28 cellular contexts compared by ENCODE assay signal in genomic region chr7:128162666-128163065, GRCh38.
"Had no signal": no experiment of that assay in that cellular context is flagged by ENCODE, and none has a peak within 500 bp of the region (broad histone marks: within the 10 kb centered on the region; RNA-seq: fewer than 3 reads in every experiment).

No MANE protein-coding gene starts in this region.

- ATAC-seq: Panc1, Right ventricle myocardium inferior, T-cell had no signal

- H3K36me3 Mint-ChIP-seq: activated naive CD8-positive, alpha-beta T cell treated with anti-CD3 and anti-CD28 coated beads, Interleukin-2, amount 10 ng/mL, durations not matched to agents 7 days and 5 days; T-cell had no signal

- H3K27ac Mint-ChIP-seq: activated B cell treated with CpG ODN at 0.5 μM for 24 hours; activated CD4-positive, alpha-beta T cell treated with anti-CD3 and anti-CD28 coated beads, Interleukin-2, amount 10 ng/mL, durations not matched to agents 24 days and 14 days; activated naive CD4-positive, alpha-beta T cell treated with anti-CD3 and anti-CD28 coated beads for 36 hours; activated naive CD8-positive, alpha-beta T cell treated with anti-CD3 and anti-CD28 coated beads, Interleukin-2, amount 10 ng/mL, durations not matched to agents 7 days and 5 days; activated T-cell treated with anti-CD3 and anti-CD28 coated beads, Interleukin-2, amount 50 U/mL, for 24 hours; activated T-helper 1 cell treated with anti-CD3 and anti-CD28 coated beads, Interleukin-12 subunit alpha, Interleukin-12 subunit beta, Interleukin-2, Interleukin-4 antibody, amounts not matched to agents 30 ng/mL and 10 ng/mL and 1 ng/mL, durations not matched to agents 14 hours and 24 hours and 36 hours; T-cell had no signal

- DNase-seq: activated B cell treated with CpG ODN at 0.5 μM for 24 hours; activated CD4-positive, alpha-beta T cell treated with anti-CD3 and anti-CD28 coated beads for 1 hour; activated CD4-positive, alpha-beta T cell treated with anti-CD3 and anti-CD28 coated beads, Interleukin-2, amount 10 ng/mL, durations not matched to agents 24 days and 14 days; activated CD4-positive, alpha-beta T cell treated with anti-CD3 and anti-CD28 coated beads, Interleukin-2, amount 50 U/mL, for 48 hours; activated gamma-delta T cell; activated naive CD4-positive, alpha-beta T cell treated with anti-CD3 and anti-CD28 coated beads for 36 hours; activated naive CD8-positive, alpha-beta T cell treated with anti-CD3 and anti-CD28 coated beads, Interleukin-2, amount 10 ng/mL, durations not matched to agents 7 days and 5 days; activated T-cell treated with anti-CD3 and anti-CD28 coated beads, Interleukin-2, amount 50 U/mL, for 24 hours; aorta; caudate nucleus; NCI-H1092; NCI-H1417; NCI-H1930; NCI-H2171; NCI-H226; NCI-H526 treated with DMSO at 0.1 percent for 48 hours; NCI-H82; RPMI8226; T-cell; T-helper 2 cell; T1000 had no signal

- H3K9me3 Mint-ChIP-seq: activated B cell treated with CpG ODN at 0.5 μM for 24 hours; activated CD4-positive, alpha-beta T cell treated with anti-CD3 and anti-CD28 coated beads, Interleukin-2, amount 10 ng/mL, durations not matched to agents 24 days and 14 days; activated naive CD4-positive, alpha-beta T cell treated with anti-CD3 and anti-CD28 coated beads for 36 hours; activated naive CD8-positive, alpha-beta T cell treated with anti-CD3 and anti-CD28 coated beads, Interleukin-2, amount 10 ng/mL, durations not matched to agents 7 days and 5 days; activated T-cell treated with anti-CD3 and anti-CD28 coated beads, Interleukin-2, amount 50 U/mL, for 24 hours; activated T-helper 1 cell treated with anti-CD3 and anti-CD28 coated beads, Interleukin-12 subunit alpha, Interleukin-12 subunit beta, Interleukin-2, Interleukin-4 antibody, amounts not matched to agents 30 ng/mL and 10 ng/mL and 1 ng/mL, durations not matched to agents 14 hours and 24 hours and 36 hours had no signal

- FAIRE-seq: TTC549 had no signal

- H3K9ac ChIP-seq: KMS-11 had no signal

- H3K4me2 ChIP-seq: KMS-11 had no signal

- H3K4me3 Mint-ChIP-seq: activated B cell treated with CpG ODN at 0.5 μM for 24 hours; activated CD4-positive, alpha-beta T cell treated with anti-CD3 and anti-CD28 coated beads, Interleukin-2, amount 10 ng/mL, durations not matched to agents 24 days and 14 days; activated naive CD4-positive, alpha-beta T cell treated with anti-CD3 and anti-CD28 coated beads for 36 hours; activated naive CD8-positive, alpha-beta T cell treated with anti-CD3 and anti-CD28 coated beads, Interleukin-2, amount 10 ng/mL, durations not matched to agents 7 days and 5 days; activated T-cell treated with anti-CD3 and anti-CD28 coated beads, Interleukin-2, amount 50 U/mL, for 24 hours; activated T-helper 1 cell treated with anti-CD3 and anti-CD28 coated beads, Interleukin-12 subunit alpha, Interleukin-12 subunit beta, Interleukin-2, Interleukin-4 antibody, amounts not matched to agents 30 ng/mL and 10 ng/mL and 1 ng/mL, durations not matched to agents 14 hours and 24 hours and 36 hours; T-cell had no signal

- H3K27ac ChIP-seq: breast epithelium, KMS-11, SK-N-MC had no signal

- H3K9me3 ChIP-seq: breast epithelium had no signal
